Comparison of ENCODE assay signal across 25 cellular contexts in genomic region chr3:129173206-129173605, GRCh38. TPM values are rescaled to one million over a fixed set of nuclear protein-coding genes. Genes with fewer than 3 reads are reported as not detected.
DNase-seq lines count a peak whose midpoint lies in the region; ATAC-seq, FAIRE-seq and TF ChIP-seq lines count a peak whose summit lies in the region.
"Had no signal": no experiment of that assay in that cellular context is flagged by ENCODE, and none has a peak within 500 bp of the region (broad histone marks: within the 10 kb centered on the region; RNA-seq: fewer than 3 reads in every experiment).

No MANE protein-coding gene starts in this region.

- H3K36me3 Mint-ChIP-seq in CD4-positive, CD25-positive, alpha-beta regulatory T cell, result peaks cover 46% of the 10 kb centered on the region
- peaks cover 60% of the 10 kb centered on the region for H3K36me3 Mint-ChIP-seq in central memory CD8-positive, alpha-beta T cell (ENCODE audit: insufficient read depth)
- peaks cover 29% of the 10 kb centered on the region for H3K36me3 Mint-ChIP-seq in HFFc6 (ENCODE audit: low read depth)

- peaks cover 39 to 81% (median 57%) of the 10 kb centered on the region in 4 donors for H3K4me1 Mint-ChIP-seq in CD4-positive, CD25-positive, alpha-beta regulatory T cell
- H3K4me1 Mint-ChIP-seq in central memory CD8-positive, alpha-beta T cell, result peaks cover 41% of the 10 kb centered on the region
- H3K4me1 Mint-ChIP-seq in HFFc6 (ENCODE audit: low read depth), result peaks cover 41% of the 10 kb centered on the region

- peaks cover 52% of the 10 kb centered on the region for H3K36me3 ChIP-seq in CD4-positive, CD25-positive, alpha-beta regulatory T cell (ENCODE audit: control insufficient read depth, insufficient read depth, low read length)
- peaks cover 44% of the 10 kb centered on the region for H3K36me3 ChIP-seq in neutrophil

- H3K4me3 Mint-ChIP-seq in CD4-positive, CD25-positive, alpha-beta regulatory T cell, result peak overlapping the region; percentile 32 to 57 (median 48)
- H3K4me3 Mint-ChIP-seq in central memory CD8-positive, alpha-beta T cell, result no peak overlapping the region
- H3K4me3 Mint-ChIP-seq in HFFc6, result no peak overlapping the region
- H3K4me3 Mint-ChIP-seq: activated naive CD8-positive, alpha-beta T cell treated with anti-CD3 and anti-CD28 coated beads, Interleukin-2, amount 10 ng/mL, durations not matched to agents 7 days and 5 days; nephron had no signal

- FAIRE-seq in G401.6 (lab: Jason Lieb, UNC), result peak; percentile 77
- FAIRE-seq: H54, keratinocyte had no signal

- peaks cover 49% of the 10 kb centered on the region for H3K4me1 ChIP-seq in CD4-positive, CD25-positive, alpha-beta regulatory T cell (ENCODE audit: control insufficient read depth, insufficient read depth, low read length, poor library complexity, severe bottlenecking)
- peaks cover 0 to 10% of the 10 kb centered on the region in 2 experiments for H3K4me1 ChIP-seq in neutrophil (ENCODE audit: control insufficient read depth in 1 of 2, insufficient read depth in 1 of 2, low read depth in 1 of 2, low read length in 1 of 2)

- H3K27ac Mint-ChIP-seq in CD4-positive, CD25-positive, alpha-beta regulatory T cell, result no peak overlapping the region
- peak overlapping the region; percentile 41 for H3K27ac Mint-ChIP-seq in central memory CD8-positive, alpha-beta T cell (ENCODE audit: low read depth)
- H3K27ac Mint-ChIP-seq in HFFc6, result no peak overlapping the region
- H3K27ac Mint-ChIP-seq: activated naive CD8-positive, alpha-beta T cell treated with anti-CD3 and anti-CD28 coated beads, Interleukin-2, amount 10 ng/mL, durations not matched to agents 7 days and 5 days; nephron had no signal

- peak overlapping the region; percentile 53 for H3K27ac ChIP-seq in CD4-positive, CD25-positive, alpha-beta regulatory T cell (ENCODE audit: insufficient read depth, low read length, poor library complexity, severe bottlenecking)
- H3K27ac ChIP-seq in neutrophil, result peak overlapping the region; percentile 50
- H3K27ac ChIP-seq: PC-9 had no signal

- no peak for DNase-seq in CD4-positive, CD25-positive, alpha-beta regulatory T cell
- no peak for DNase-seq in central memory CD8-positive, alpha-beta T cell (ENCODE audit: low spot score in 2 of 2)
- no peak for DNase-seq in retina
- no peak for DNase-seq in HFFc6
- DNase-seq in activated CD8-positive, alpha-beta memory T cell treated with anti-CD3 and anti-CD28 coated beads, Interleukin-2, amount 50 U/mL, for 48 hours, result no peak
- DNase-seq: activated CD4-positive, alpha-beta T cell treated with anti-CD3 and anti-CD28 coated beads, Interleukin-2, amount 50 U/mL, for 4 hours; activated naive CD8-positive, alpha-beta T cell treated with anti-CD3 and anti-CD28 coated beads, Interleukin-2, amount 10 ng/mL, durations not matched to agents 7 days and 5 days; foreskin fibroblast; KG1; mammary epithelial cell; MV-4-11; NCI-H1930; NCI-H226; PC-9; stimulated activated CD4-positive, alpha-beta T cell treated with anti-CD3 and anti-CD28 coated beads, Interleukin-4, amount 100 ng/mL, for 24 hours; stimulated activated naive CD8-positive, alpha-beta T cell treated with anti-CD3 and anti-CD28 coated beads, Interleukin-15, amount 100 ng/mL, for 72 hours; T-helper 2 cell; upper lobe of left lung had no signal

- H3K9me3 Mint-ChIP-seq in CD4-positive, CD25-positive, alpha-beta regulatory T cell, result no peaks in the 10 kb centered on the region
- no peaks in the 10 kb centered on the region for H3K9me3 Mint-ChIP-seq in central memory CD8-positive, alpha-beta T cell
- no peaks in the 10 kb centered on the region for H3K9me3 Mint-ChIP-seq in HFFc6
- H3K9me3 Mint-ChIP-seq: activated naive CD8-positive, alpha-beta T cell treated with anti-CD3 and anti-CD28 coated beads, Interleukin-2, amount 10 ng/mL, durations not matched to agents 7 days and 5 days; nephron; stimulated activated naive CD8-positive, alpha-beta T cell treated with anti-CD3 and anti-CD28 coated beads, Interleukin-15, amount 100 ng/mL, for 72 hours had no signal

- TF ChIP-seq CTCF in neutrophil (IDR thresholded peaks at IDR 0.05), result no peak
- no peak for TF ChIP-seq CTCF in HFFc6 (IDR thresholded peaks at IDR 0.05)

- H3K27me3 Mint-ChIP-seq in CD4-positive, CD25-positive, alpha-beta regulatory T cell, result no peaks in the 10 kb centered on the region
- no peaks in the 10 kb centered on the region for H3K27me3 Mint-ChIP-seq in central memory CD8-positive, alpha-beta T cell
- no peaks in the 10 kb centered on the region for H3K27me3 Mint-ChIP-seq in HFFc6 (ENCODE audit: insufficient read depth)
- H3K27me3 Mint-ChIP-seq: activated naive CD8-positive, alpha-beta T cell treated with anti-CD3 and anti-CD28 coated beads, Interleukin-2, amount 10 ng/mL, durations not matched to agents 7 days and 5 days; stimulated activated naive CD8-positive, alpha-beta T cell treated with anti-CD3 and anti-CD28 coated beads, Interleukin-15, amount 100 ng/mL, for 72 hours had no signal

- H3K4me3 ChIP-seq in CD4-positive, CD25-positive, alpha-beta regulatory T cell (ENCODE audit: low read depth, low read length), result peak overlapping the region; percentile 51
- H3K4me3 ChIP-seq in neutrophil (ENCODE audit: low read depth in 1 of 2, low read length in 1 of 2), result no peak overlapping the region
- H3K4me3 ChIP-seq: PC-9, smooth muscle cell, upper lobe of left lung had no signal

- no peaks in the 10 kb centered on the region for H3K27me3 ChIP-seq in CD4-positive, CD25-positive, alpha-beta regulatory T cell (ENCODE audit: control insufficient read depth, insufficient read depth, low read length)
- H3K27me3 ChIP-seq in neutrophil, result no peaks in the 10 kb centered on the region
- H3K27me3 ChIP-seq: upper lobe of left lung had no signal

- no peaks in the 10 kb centered on the region for H3K9me3 ChIP-seq in CD4-positive, CD25-positive, alpha-beta regulatory T cell (ENCODE audit: control insufficient read depth in 2 of 2, low read length in 2 of 2)
- H3K9me3 ChIP-seq in neutrophil, result no peaks in the 10 kb centered on the region
- H3K9me3 ChIP-seq: upper lobe of left lung had no signal

- ATAC-seq in CD4-positive, CD25-positive, alpha-beta regulatory T cell (ENCODE audit: low read depth in 2 of 2), result no peak
- no peak for ATAC-seq in central memory CD8-positive, alpha-beta T cell (replicated peaks; ENCODE audit: extremely low read depth, poor library complexity, severe bottlenecking)
- no peak for ATAC-seq in esophagus mucosa
- ATAC-seq: stimulated activated naive CD8-positive, alpha-beta T cell treated with anti-CD3 and anti-CD28 coated beads, Interleukin-15, amount 100 ng/mL, for 72 hours had no signal

RNA-seq across cellular contexts. Expression of gene CNBP, which starts 10.5 kb away (rescaled TPM):
- total RNA-seq in CD4-positive, CD25-positive, alpha-beta regulatory T cell, result 278 TPM
- polyA plus RNA-seq in CD4-positive, CD25-positive, alpha-beta regulatory T cell, result 1,000 to 10,000 TPM; 1,048 to 1,097 (median 1,094) TPM
- 100 to 1,000 TPM; 229 to 242 (median 240) TPM for total RNA-seq in HFFc6 (2021; fragmentation: NEBNext Ultra II Directional; extraction: Animal tissue kit (Norgen Biotek cat#: 25700))
- 236 TPM for total RNA-seq in esophagus mucosa

RNA-seq across cellular contexts. Expression of gene ISY1, which starts 12.3 kb away (rescaled TPM):
- 45.8 TPM for total RNA-seq in CD4-positive, CD25-positive, alpha-beta regulatory T cell
- polyA plus RNA-seq in CD4-positive, CD25-positive, alpha-beta regulatory T cell, result 100 to 1,000 TPM in 1 of 4 donors, 10 to 100 TPM in 3; 84.2 to 109 (median 88.2) TPM
- total RNA-seq in HFFc6 (2021; fragmentation: NEBNext Ultra II Directional; extraction: Animal tissue kit (Norgen Biotek cat#: 25700)), result 10 to 100 TPM; 34.6 to 50.6 (median 42.2) TPM
- total RNA-seq in esophagus mucosa, result 24.9 TPM

RNA-seq across cellular contexts. Expression of gene RAB43, which starts 51.6 kb away (rescaled TPM):
- total RNA-seq in CD4-positive, CD25-positive, alpha-beta regulatory T cell, result 57.2 TPM
- polyA plus RNA-seq in CD4-positive, CD25-positive, alpha-beta regulatory T cell, result 10 to 100 TPM; 14.5 to 21.9 (median 19.1) TPM
- total RNA-seq in HFFc6 (2021; fragmentation: NEBNext Ultra II Directional; extraction: Animal tissue kit (Norgen Biotek cat#: 25700)), result 10 to 100 TPM; 17.1 to 28.0 (median 22.0) TPM
- total RNA-seq in esophagus mucosa, result 7.8 TPM

Comparison
In these comparisons a context has a peak if more than half of its experiments do, and no peak if none do; other contexts are left out.
1. H3K4me3 Mint-ChIP-seq: peak in CD4-positive, CD25-positive, alpha-beta regulatory T cell (4 of 4); none in central memory CD8-positive, alpha-beta T cell (single experiment) and HFFc6 (single experiment).